Comparison of ENCODE assay signal across 8 cellular contexts in genomic region chr7:29588900-29589696, GRCh38. TPM values are rescaled to one million over a fixed set of nuclear protein-coding genes. Genes with fewer than 3 reads are reported as not detected.
DNase-seq lines count a peak whose midpoint lies in the region; ATAC-seq and TF ChIP-seq lines count a peak whose summit lies in the region.

No MANE protein-coding gene starts in this region.

- POLR2A ChIA-PET in naive thymus-derived CD8-positive, alpha-beta T cell (lab: Charles Lee), result no interaction called here

- ATAC-seq in GM19395 (IDR thresholded peaks at IDR 0.05; ENCODE audit: unreplicated experiment) (peak; percentile 92), HG03432 (IDR thresholded peaks at IDR 0.05; ENCODE audit: unreplicated experiment) (peak; percentile 93)
- peak; percentile 44 to 62 for ATAC-seq in naive thymus-derived CD8-positive, alpha-beta T cell

- 59 to 79% methylated on average over 3 to 8 of the region's 8 CpGs for WGBS in endodermal cell (ENCODE audit: insufficient coverage in 1 of 2, insufficient read length in 1 of 2), 2 experiments

- DNase-seq in NCI-H1436 (lab: John Stamatoyannopoulos, UW) (peak; percentile 14), NCI-H1436 treated with DMSO at 0.1 percent for 48 hours (lab: John Stamatoyannopoulos, UW) (no peak), RPMI8226 (peak; percentile 78), endodermal cell (peak; percentile 85), DMS153 (lab: John Stamatoyannopoulos, UW) (no peak)
- peak in 3 of 10 donors; percentile 3 to 22 (median 12) for DNase-seq in naive thymus-derived CD8-positive, alpha-beta T cell

- no peaks in the 10 kb centered on the region for H3K9me3 ChIP-seq in endodermal cell (ENCODE audit: control insufficient read depth, low read length)

- H3K27ac ChIP-seq in endodermal cell (ENCODE audit: low read depth, low read length), result no peak overlapping the region

- no peak overlapping the region for H3K27ac Mint-ChIP-seq in endodermal cell
- H3K27ac Mint-ChIP-seq in naive thymus-derived CD8-positive, alpha-beta T cell, result peak overlapping the region in 2 of 10 donors; percentile 9 to 61

- no peak overlapping the region for H3K4me3 Mint-ChIP-seq in endodermal cell
- peak overlapping the region in 9 of 10 donors; percentile 23 to 71 (median 43) for H3K4me3 Mint-ChIP-seq in naive thymus-derived CD8-positive, alpha-beta T cell

- peaks cover 7% of the 10 kb centered on the region for H3K4me1 Mint-ChIP-seq in endodermal cell
- H3K4me1 Mint-ChIP-seq in naive thymus-derived CD8-positive, alpha-beta T cell, result peaks cover 0 to 6% (median 5%) of the 10 kb centered on the region in 4 donors

- peaks cover 4% of the 10 kb centered on the region for H3K27me3 ChIP-seq in endodermal cell (ENCODE audit: control insufficient read depth, insufficient read depth, low read length, poor library complexity, severe bottlenecking)

- H3K4me1 ChIP-seq in endodermal cell (ENCODE audit: control insufficient read depth, insufficient read depth, low read length), result no peaks in the 10 kb centered on the region

- H3K36me3 Mint-ChIP-seq in endodermal cell (ENCODE audit: low read depth), result no peaks in the 10 kb centered on the region
- no peaks in the 10 kb centered on the region for H3K36me3 Mint-ChIP-seq in naive thymus-derived CD8-positive, alpha-beta T cell

- TF ChIP-seq CTCF in endodermal cell (conservative IDR thresholded peaks at IDR 0.05), result peak; percentile 96

- H3K9me3 Mint-ChIP-seq in endodermal cell, result no peaks in the 10 kb centered on the region
- peaks cover 0 to 4% (median 0%) of the 10 kb centered on the region in 9 donors for H3K9me3 Mint-ChIP-seq in naive thymus-derived CD8-positive, alpha-beta T cell

- no peak overlapping the region for H3K9ac ChIP-seq in endodermal cell (ENCODE audit: extremely low read depth, low read length, poor library complexity, severe bottlenecking)

- peaks cover 5% of the 10 kb centered on the region for H3K27me3 Mint-ChIP-seq in endodermal cell (ENCODE audit: insufficient read depth)
- peaks cover 0 to 21% (median 2%) of the 10 kb centered on the region in 5 donors for H3K27me3 Mint-ChIP-seq in naive thymus-derived CD8-positive, alpha-beta T cell

- H3K36me3 ChIP-seq in endodermal cell (ENCODE audit: control insufficient read depth, insufficient read depth, low read length), result no peaks in the 10 kb centered on the region

- H3K4me3 ChIP-seq in endodermal cell (ENCODE audit: low read length), result no peak overlapping the region

RNA-seq across cellular contexts. Expression of gene PRR15, which starts 25.5 kb away (rescaled TPM):
- total RNA-seq in endodermal cell, result 1 to 10 TPM; 2.7 to 3.7 TPM
- polyA plus RNA-seq in endodermal cell (2013, experiment 1 of 2), result 1.6 TPM
- polyA plus RNA-seq in endodermal cell (2013, experiment 2 of 2), result 0.54 TPM
- not detected for total RNA-seq in naive thymus-derived CD8-positive, alpha-beta T cell
- not detected for polyA plus RNA-seq in naive thymus-derived CD8-positive, alpha-beta T cell

Comparison
In these comparisons a context has a peak if more than half of its experiments do, and no peak if none do; other contexts are left out.
1. DNase-seq: peak in NCI-H1436 (single experiment), RPMI8226 (single experiment) and endodermal cell (single experiment); none in NCI-H1436 treated with DMSO at 0.1 percent for 48 hours (single experiment) and DMS153 (single experiment).
2. Peak in every context shown above with its lines, with median percentiles within 50 percentile points of each other: ATAC-seq.